In genomic region chr17:74417178-74418045, GRCh38 we compare ENCODE assay signal across 10 cellular contexts. TPM values are rescaled to one million over a fixed set of nuclear protein-coding genes. Genes with fewer than 3 reads are reported as not detected.
DNase-seq lines count a peak whose midpoint lies in the region; ATAC-seq lines count a peak whose summit lies in the region.
"Had no signal": no experiment of that assay in that cellular context is flagged by ENCODE, and none has a peak within 500 bp of the region (broad histone marks: within the 10 kb centered on the region; RNA-seq: fewer than 3 reads in every experiment).

No MANE protein-coding gene starts in this region.

- H3K4me2 ChIP-seq in Karpas-422 (ENCODE audit: low read depth, low read length, poor library complexity, severe bottlenecking), result no peak overlapping the region

- ATAC-seq in Right ventricle myocardium inferior, result no peak

- no peaks in the 10 kb centered on the region for H3K9me3 ChIP-seq in Karpas-422 (ENCODE audit: low read length)

- no peak overlapping the region for H3K27ac ChIP-seq in Karpas-422 (ENCODE audit: low read length)

- no peak overlapping the region for H3K9ac ChIP-seq in Karpas-422 (ENCODE audit: low read length)

- H3K79me2 ChIP-seq in Karpas-422 (ENCODE audit: low read length), result no peaks in the 10 kb centered on the region

- peaks cover 22% of the 10 kb centered on the region for H3K4me1 ChIP-seq in Karpas-422 (ENCODE audit: low read length)

- H3K36me3 ChIP-seq in Karpas-422 (ENCODE audit: insufficient read depth, low read length), result no peaks in the 10 kb centered on the region

- no peaks in the 10 kb centered on the region for H4K20me1 ChIP-seq in Karpas-422 (ENCODE audit: insufficient read depth, low read depth, low read length)

- H3K9me2 ChIP-seq in Karpas-422 (replicated peaks; ENCODE audit: insufficient read depth, low read length), result no peaks in the 10 kb centered on the region

- intact Hi-C loops in Right ventricle myocardium inferior (cut with DNase I), result no loop called here

- H3K27me3 ChIP-seq in Karpas-422 (ENCODE audit: low read length), result no peaks in the 10 kb centered on the region

- DNase-seq in CD1c-positive myeloid dendritic cell (ENCODE audit: extremely low spot score), result peak; percentile 55
- peak; percentile 54 for DNase-seq in GM19240 (ENCODE audit: insufficient read length, low spot score)
- peak; percentile 55 for DNase-seq in Karpas-422
- peak; percentile 3 for DNase-seq in foreskin melanocyte
- no peak for DNase-seq in COLO829 (ENCODE audit: low spot score)
- no peak for DNase-seq in HCEC 1CT
- no peak for DNase-seq in T-helper 1 cell
- no peak for DNase-seq in Right ventricle myocardium inferior (ENCODE audit: missing footprints)

- no peak overlapping the region for H3K4me3 ChIP-seq in Karpas-422 (ENCODE audit: low read length)

- H2AFZ ChIP-seq in Karpas-422 (ENCODE audit: low read length), result no peak overlapping the region

RNA-seq across cellular contexts. Expression of gene GPRC5C, which starts 14.5 kb away (rescaled TPM):
- total RNA-seq in Karpas-422 (2014; rRNA removed; shearing (Covaris generic); ENCODE audit: low replicate concordance), result not detected in 2 replicates
- total RNA-seq in Right ventricle myocardium inferior, result 37.2 TPM

RNA-seq across cellular contexts. Expression of gene CD300A, which starts 49.0 kb away (rescaled TPM):
- not detected in 2 replicates for total RNA-seq in Karpas-422 (2014; rRNA removed; shearing (Covaris generic); ENCODE audit: low replicate concordance)
- total RNA-seq in Right ventricle myocardium inferior, result 2.4 TPM

RNA-seq across cellular contexts. Expression of gene GPR142, which starts 50.1 kb away (rescaled TPM):
- not detected in 2 replicates for total RNA-seq in Karpas-422 (2014; rRNA removed; shearing (Covaris generic); ENCODE audit: low replicate concordance)
- total RNA-seq in Right ventricle myocardium inferior, result not detected

RNA-seq across cellular contexts. Expression of gene BTBD17, which starts 55.7 kb away (rescaled TPM):
- not detected in 2 replicates for total RNA-seq in Karpas-422 (2014; rRNA removed; shearing (Covaris generic); ENCODE audit: low replicate concordance)
- total RNA-seq in Right ventricle myocardium inferior, result not detected
- total RNA-seq: liver, subcutaneous adipose tissue had no signal

Comparison
In these comparisons a context has a peak if more than half of its experiments do, and no peak if none do; other contexts are left out.
1. DNase-seq: peak in CD1c-positive myeloid dendritic cell (single experiment), GM19240 (single experiment), Karpas-422 (single experiment) and foreskin melanocyte (single experiment); none in COLO829 (single experiment), HCEC 1CT (single experiment), T-helper 1 cell (0 of 5) and Right ventricle myocardium inferior (single experiment).
2. RNA of gene GPRC5C, which starts 14.5 kb away (total RNA-seq): 37.2 TPM in Right ventricle myocardium inferior (single experiment); not detected in Karpas-422; every median in the first group is over 10 times any median in the second.